In the genomic region with DNA sequence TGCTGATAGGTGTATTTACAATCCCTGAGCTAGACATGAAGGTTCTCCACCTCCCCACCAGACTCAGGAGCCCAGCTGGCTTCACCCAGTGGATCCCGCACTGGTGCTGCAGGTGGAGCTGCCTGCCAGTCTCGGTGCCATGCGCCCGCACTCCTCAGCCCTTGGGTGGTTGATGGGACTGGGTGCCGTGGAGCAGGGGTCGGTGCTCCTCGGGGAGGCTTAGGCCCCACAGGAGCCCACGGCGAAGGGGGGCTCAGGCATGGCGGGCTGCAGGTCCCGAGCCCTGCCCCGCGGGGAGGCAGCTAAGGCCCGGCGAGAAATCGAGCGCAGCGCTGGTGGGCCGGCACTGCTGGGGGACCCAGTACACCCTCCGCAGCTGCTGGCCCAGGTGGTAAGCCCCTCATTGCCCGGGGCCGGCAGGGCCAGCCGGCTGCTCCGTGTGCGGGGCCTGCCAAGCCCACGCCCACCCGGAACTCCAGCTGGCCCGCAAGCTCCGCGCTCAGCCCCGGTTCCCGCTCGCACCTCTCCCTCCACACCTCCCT, we compare ENCODE assay signal across 1 cellular context. TPM values are rescaled to one million over a fixed set of nuclear protein-coding genes. Genes with fewer than 3 reads are reported as not detected.
"Had no signal": no experiment of that assay in that cellular context is flagged by ENCODE, and none has a peak within 500 bp of the region (broad histone marks: within the 10 kb centered on the region; RNA-seq: fewer than 3 reads in every experiment).

No MANE protein-coding gene starts in this region.

RNA-seq across cellular contexts. Expression of a gene that starts 34.2 kb away (rescaled TPM):
- total RNA-seq: mononuclear cell had no signal
